1 cellular context compared by ENCODE assay signal in the genomic region with DNA sequence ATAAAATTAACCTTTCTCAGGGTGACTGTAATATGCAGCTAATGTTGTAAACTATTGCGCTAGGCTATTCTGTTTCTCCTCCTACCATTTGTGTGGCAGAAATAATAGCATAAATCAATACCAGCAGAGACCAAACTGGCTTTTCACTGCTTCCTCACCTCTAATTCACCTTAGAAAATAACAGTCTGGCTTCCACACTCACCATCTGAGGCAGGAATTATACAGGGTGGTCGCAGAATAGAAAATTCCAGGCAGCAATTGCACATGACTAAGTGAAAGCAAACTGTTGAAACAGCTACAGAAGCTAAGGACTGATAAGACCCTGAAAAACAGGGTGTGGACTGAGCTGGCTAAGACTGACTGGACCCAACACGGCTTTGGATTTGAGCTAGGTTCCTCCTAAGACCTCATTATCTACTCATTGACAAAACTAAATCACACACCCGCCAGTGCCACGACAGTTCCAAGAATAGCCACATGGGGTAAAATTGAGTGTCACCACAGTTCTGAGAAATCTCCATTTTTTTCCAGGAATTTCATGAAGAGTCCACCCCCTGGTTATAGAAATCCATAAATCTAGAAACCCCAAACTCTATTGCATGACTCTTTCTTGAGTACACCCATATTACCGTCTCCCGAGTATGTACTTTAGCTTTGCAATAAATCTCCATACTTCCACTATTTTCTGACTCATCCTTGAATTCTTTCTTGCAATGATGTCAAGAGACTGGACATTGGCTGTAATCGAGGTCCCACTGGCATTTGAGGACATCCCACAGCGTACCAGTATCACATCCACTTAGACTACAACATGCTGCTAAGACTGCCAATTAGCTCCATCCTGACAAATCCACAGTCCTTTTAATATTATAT.
A peak's percentile ranks its signal among the peaks of the same experiment; 100 is the strongest.
TF ChIP-seq lines count a peak whose summit lies in the region.

No MANE protein-coding gene starts in this region.

TF ChIP-seq in K562, 482 proteins besides CTCF, POLR2A, EP300 and RAD21 (continued from another document and continues in another):
- TF ChIP-seq SRF (CRISPR knock-in tag; IDR thresholded peaks at IDR 0.05) (peak in 1 of 2 experiments; percentile 83; a peak in 2 of 4 replicates), ZNF717 (CRISPR knock-in tag; IDR thresholded peaks at IDR 0.05) (no peak), RERE (CRISPR knock-in tag; IDR thresholded peaks at IDR 0.05; ENCODE audit: borderline replicate concordance) (no peak), POLR3G (IDR thresholded peaks at IDR 0.05; ENCODE audit: extremely low read depth, insufficient read length, insufficient replicate concordance) (no peak), AFF4 (CRISPR knock-in tag; IDR thresholded peaks at IDR 0.05) (peak; percentile 91), KLF10 (CRISPR knock-in tag; IDR thresholded peaks at IDR 0.05) (no peak), ZNF431 (CRISPR knock-in tag; IDR thresholded peaks at IDR 0.05) (no peak), ARHGAP35 (IDR thresholded peaks at IDR 0.05; ENCODE audit: partially characterized antibody) (no peak), TRIM24 (IDR thresholded peaks at IDR 0.05) (peak; percentile 82 to 90), EGR1 (conservative IDR thresholded peaks at IDR 0.05) (peak; percentile 95), ZNF696 (CRISPR knock-in tag; conservative IDR thresholded peaks at IDR 0.05) (no peak), E2F5 (CRISPR knock-in tag; IDR thresholded peaks at IDR 0.05) (no peak), TCFL5 (CRISPR knock-in tag; conservative IDR thresholded peaks at IDR 0.05) (no peak), MAZ (CRISPR knock-in tag; conservative IDR thresholded peaks at IDR 0.05 in 1 of 2, IDR thresholded peaks at IDR 0.05 in 1 of 2) (no peak), ZNF583 (CRISPR knock-in tag; IDR thresholded peaks at IDR 0.05) (no peak), MYNN (IDR thresholded peaks at IDR 0.05) (peak; percentile 61), MYNN (CRISPR knock-in tag; IDR thresholded peaks at IDR 0.05) (no peak), ZNF707 (CRISPR knock-in tag; conservative IDR thresholded peaks at IDR 0.05) (no peak), MLX (CRISPR knock-in tag; conservative IDR thresholded peaks at IDR 0.05) (no peak), ATF2 (CRISPR knock-in tag; IDR thresholded peaks at IDR 0.05) (no peak), HEY1 (CRISPR knock-in tag; IDR thresholded peaks at IDR 0.05; ENCODE audit: borderline replicate concordance) (no peak; the same call in 1 of the 2 replicates), JUNB (CRISPR knock-in tag; conservative IDR thresholded peaks at IDR 0.05) (no peak), ZNF512 (tag; IDR thresholded peaks at IDR 0.05) (no peak), BRF1 (IDR thresholded peaks at IDR 0.05; ENCODE audit: borderline replicate concordance, extremely low read depth, insufficient read length) (no peak)
- TF ChIP-seq, protein P1, sequence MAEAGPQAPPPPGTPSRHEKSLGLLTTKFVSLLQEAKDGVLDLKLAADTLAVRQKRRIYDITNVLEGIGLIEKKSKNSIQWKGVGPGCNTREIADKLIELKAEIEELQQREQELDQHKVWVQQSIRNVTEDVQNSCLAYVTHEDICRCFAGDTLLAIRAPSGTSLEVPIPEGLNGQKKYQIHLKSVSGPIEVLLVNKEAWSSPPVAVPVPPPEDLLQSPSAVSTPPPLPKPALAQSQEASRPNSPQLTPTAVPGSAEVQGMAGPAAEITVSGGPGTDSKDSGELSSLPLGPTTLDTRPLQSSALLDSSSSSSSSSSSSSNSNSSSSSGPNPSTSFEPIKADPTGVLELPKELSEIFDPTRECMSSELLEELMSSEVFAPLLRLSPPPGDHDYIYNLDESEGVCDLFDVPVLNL (CRISPR knock-in tag; IDR thresholded peaks at IDR 0.05; ENCODE audit: low read depth): no peak
- TF ChIP-seq, protein P2, sequence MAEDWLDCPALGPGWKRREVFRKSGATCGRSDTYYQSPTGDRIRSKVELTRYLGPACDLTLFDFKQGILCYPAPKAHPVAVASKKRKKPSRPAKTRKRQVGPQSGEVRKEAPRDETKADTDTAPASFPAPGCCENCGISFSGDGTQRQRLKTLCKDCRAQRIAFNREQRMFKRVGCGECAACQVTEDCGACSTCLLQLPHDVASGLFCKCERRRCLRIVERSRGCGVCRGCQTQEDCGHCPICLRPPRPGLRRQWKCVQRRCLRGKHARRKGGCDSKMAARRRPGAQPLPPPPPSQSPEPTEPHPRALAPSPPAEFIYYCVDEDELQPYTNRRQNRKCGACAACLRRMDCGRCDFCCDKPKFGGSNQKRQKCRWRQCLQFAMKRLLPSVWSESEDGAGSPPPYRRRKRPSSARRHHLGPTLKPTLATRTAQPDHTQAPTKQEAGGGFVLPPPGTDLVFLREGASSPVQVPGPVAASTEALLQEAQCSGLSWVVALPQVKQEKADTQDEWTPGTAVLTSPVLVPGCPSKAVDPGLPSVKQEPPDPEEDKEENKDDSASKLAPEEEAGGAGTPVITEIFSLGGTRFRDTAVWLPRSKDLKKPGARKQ (CRISPR knock-in tag; IDR thresholded peaks at IDR 0.05): no peak
- TF ChIP-seq, protein P3, sequence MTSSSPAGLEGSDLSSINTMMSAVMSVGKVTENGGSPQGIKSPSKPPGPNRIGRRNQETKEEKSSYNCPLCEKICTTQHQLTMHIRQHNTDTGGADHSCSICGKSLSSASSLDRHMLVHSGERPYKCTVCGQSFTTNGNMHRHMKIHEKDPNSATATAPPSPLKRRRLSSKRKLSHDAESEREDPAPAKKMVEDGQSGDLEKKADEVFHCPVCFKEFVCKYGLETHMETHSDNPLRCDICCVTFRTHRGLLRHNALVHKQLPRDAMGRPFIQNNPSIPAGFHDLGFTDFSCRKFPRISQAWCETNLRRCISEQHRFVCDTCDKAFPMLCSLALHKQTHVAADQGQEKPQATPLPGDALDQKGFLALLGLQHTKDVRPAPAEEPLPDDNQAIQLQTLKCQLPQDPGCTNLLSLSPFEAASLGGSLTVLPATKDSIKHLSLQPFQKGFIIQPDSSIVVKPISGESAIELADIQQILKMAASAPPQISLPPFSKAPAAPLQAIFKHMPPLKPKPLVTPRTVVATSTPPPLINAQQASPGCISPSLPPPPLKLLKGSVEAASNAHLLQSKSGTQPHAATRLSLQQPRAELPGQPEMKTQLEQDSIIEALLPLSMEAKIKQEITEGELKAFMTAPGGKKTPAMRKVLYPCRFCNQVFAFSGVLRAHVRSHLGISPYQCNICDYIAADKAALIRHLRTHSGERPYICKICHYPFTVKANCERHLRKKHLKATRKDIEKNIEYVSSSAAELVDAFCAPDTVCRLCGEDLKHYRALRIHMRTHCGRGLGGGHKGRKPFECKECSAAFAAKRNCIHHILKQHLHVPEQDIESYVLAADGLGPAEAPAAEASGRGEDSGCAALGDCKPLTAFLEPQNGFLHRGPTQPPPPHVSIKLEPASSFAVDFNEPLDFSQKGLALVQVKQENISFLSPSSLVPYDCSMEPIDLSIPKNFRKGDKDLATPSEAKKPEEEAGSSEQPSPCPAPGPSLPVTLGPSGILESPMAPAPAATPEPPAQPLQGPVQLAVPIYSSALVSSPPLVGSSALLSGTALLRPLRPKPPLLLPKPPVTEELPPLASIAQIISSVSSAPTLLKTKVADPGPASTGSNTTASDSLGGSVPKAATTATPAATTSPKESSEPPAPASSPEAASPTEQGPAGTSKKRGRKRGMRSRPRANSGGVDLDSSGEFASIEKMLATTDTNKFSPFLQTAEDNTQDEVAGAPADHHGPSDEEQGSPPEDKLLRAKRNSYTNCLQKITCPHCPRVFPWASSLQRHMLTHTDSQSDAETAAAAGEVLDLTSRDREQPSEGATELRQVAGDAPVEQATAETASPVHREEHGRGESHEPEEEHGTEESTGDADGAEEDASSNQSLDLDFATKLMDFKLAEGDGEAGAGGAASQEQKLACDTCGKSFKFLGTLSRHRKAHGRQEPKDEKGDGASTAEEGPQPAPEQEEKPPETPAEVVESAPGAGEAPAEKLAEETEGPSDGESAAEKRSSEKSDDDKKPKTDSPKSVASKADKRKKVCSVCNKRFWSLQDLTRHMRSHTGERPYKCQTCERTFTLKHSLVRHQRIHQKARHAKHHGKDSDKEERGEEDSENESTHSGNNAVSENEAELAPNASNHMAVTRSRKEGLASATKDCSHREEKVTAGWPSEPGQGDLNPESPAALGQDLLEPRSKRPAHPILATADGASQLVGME (CRISPR knock-in tag; IDR thresholded peaks at IDR 0.05): no peak
